8 cellular contexts compared by ENCODE assay signal in the genomic region with DNA sequence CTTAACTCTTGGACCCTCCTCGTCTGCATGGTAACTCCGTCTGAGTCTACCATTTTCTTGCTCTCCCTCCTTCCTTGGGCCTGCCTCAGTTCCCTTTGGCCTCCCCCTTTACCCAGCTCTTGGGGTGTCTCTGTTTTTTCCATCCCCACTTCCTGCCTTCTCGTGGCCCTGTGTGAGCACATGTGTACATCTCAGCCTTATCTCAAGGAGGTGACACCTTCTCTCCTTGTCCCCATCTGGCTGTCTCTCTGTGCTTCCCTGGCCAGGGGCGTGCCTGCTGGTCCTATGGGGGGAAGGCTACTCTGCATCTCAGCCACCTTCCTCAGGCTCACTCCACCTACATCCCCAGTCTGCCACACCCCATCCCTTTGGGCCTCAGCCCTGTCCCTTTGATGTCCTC. TPM values are rescaled to one million over a fixed set of nuclear protein-coding genes. Genes with fewer than 3 reads are reported as not detected.
A peak's percentile ranks its signal among the peaks of the same experiment; 100 is the strongest.
DNase-seq lines count a peak whose midpoint lies in the region; ATAC-seq and TF ChIP-seq lines count a peak whose summit lies in the region.

No MANE protein-coding gene starts in this region.

- H3K4me3 ChIP-seq in HUES6 (ENCODE audit: low read depth, low read length) (no peak overlapping the region), gastroesophageal sphincter (peak overlapping the region in 1 of 2 donors; percentile 65)

- no peak for TF ChIP-seq EP300 in gastroesophageal sphincter (IDR thresholded peaks at IDR 0.05)

- ATAC-seq in gastroesophageal sphincter (no peak), GM21390 (IDR thresholded peaks at IDR 0.05; ENCODE audit: unreplicated experiment) (no peak), left lobe of liver (no peak), HG02678 (IDR thresholded peaks at IDR 0.05; ENCODE audit: unreplicated experiment) (no peak)
- peak; percentile 3 for ATAC-seq in stimulated activated effector memory CD8-positive, alpha-beta T cell treated with anti-CD3 and anti-CD28 coated beads, Interleukin-12 subunit alpha, Interleukin-12 subunit beta, amount 100 ng/mL, for 72 hours

- WGBS in gastroesophageal sphincter (ENCODE audit: low coverage in 1 of 2), 2 donors = 57 to 69% methylated on average over 3 to 4 of the region's 4 CpGs

- H3K9ac ChIP-seq in HUES6 (ENCODE audit: low read length) = peak overlapping the region; percentile 89

- no peak for TF ChIP-seq CTCF in gastroesophageal sphincter (IDR thresholded peaks at IDR 0.05)

- H3K27me3 ChIP-seq in HUES6 (ENCODE audit: control insufficient read depth, insufficient read depth, low read length) = peaks cover 9% of the 10 kb centered on the region
- no peaks in the 10 kb centered on the region for H3K27me3 ChIP-seq in gastroesophageal sphincter

- H3K27ac ChIP-seq in HUES6 (ENCODE audit: low read depth, low read length) = peak overlapping the region; percentile 28; the same call in 1 of the 2 replicates
- peak overlapping the region in 3 of 4 donors; percentile 91 to 94 (median 93) for H3K27ac ChIP-seq in gastroesophageal sphincter

- H3K4me3 Mint-ChIP-seq in stimulated activated effector memory CD8-positive, alpha-beta T cell treated with anti-CD3 and anti-CD28 coated beads, Interleukin-12 subunit alpha, Interleukin-12 subunit beta, amount 100 ng/mL, for 72 hours = peak overlapping the region; percentile 87

- H3K36me3 ChIP-seq in HUES6 (ENCODE audit: control insufficient read depth, insufficient read depth, low read length) (no peaks in the 10 kb centered on the region), gastroesophageal sphincter (peaks cover 0 to 7% of the 10 kb centered on the region in 2 donors)

- H3K36me3 Mint-ChIP-seq in stimulated activated effector memory CD8-positive, alpha-beta T cell treated with anti-CD3 and anti-CD28 coated beads, Interleukin-12 subunit alpha, Interleukin-12 subunit beta, amount 100 ng/mL, for 72 hours = peaks cover 4% of the 10 kb centered on the region

- no peaks in the 10 kb centered on the region for H3K9me3 ChIP-seq in HUES6 (ENCODE audit: control insufficient read depth, insufficient read depth, low read depth, low read length)
- H3K9me3 ChIP-seq in gastroesophageal sphincter = no peaks in the 10 kb centered on the region

- DNase-seq in UCSD-AML1 (lab: John Stamatoyannopoulos, UW; ENCODE audit: unreplicated experiment) = peak; percentile 60
- DNase-seq in stimulated activated effector memory CD8-positive, alpha-beta T cell treated with anti-CD3 and anti-CD28 coated beads, Interleukin-12 subunit alpha, Interleukin-12 subunit beta, amount 100 ng/mL, for 72 hours (ENCODE audit: low spot score in 2 of 2) = no peak
- no peak for DNase-seq in left lobe of liver (ENCODE audit: low spot score)
- no peak for DNase-seq in NAMALWA (ENCODE audit: low spot score)

- H3K4me1 Mint-ChIP-seq in stimulated activated effector memory CD8-positive, alpha-beta T cell treated with anti-CD3 and anti-CD28 coated beads, Interleukin-12 subunit alpha, Interleukin-12 subunit beta, amount 100 ng/mL, for 72 hours = peaks cover 33% of the 10 kb centered on the region

- peaks cover 3% of the 10 kb centered on the region for H3K9me3 Mint-ChIP-seq in stimulated activated effector memory CD8-positive, alpha-beta T cell treated with anti-CD3 and anti-CD28 coated beads, Interleukin-12 subunit alpha, Interleukin-12 subunit beta, amount 100 ng/mL, for 72 hours

- H3K4me1 ChIP-seq in HUES6 (ENCODE audit: control insufficient read depth, insufficient read depth, low read length) (peaks cover 9% of the 10 kb centered on the region; the same call in 1 of the 2 replicates), gastroesophageal sphincter (peaks cover 0 to 36% (median 11%) of the 10 kb centered on the region in 3 donors)

- H3K27ac Mint-ChIP-seq in stimulated activated effector memory CD8-positive, alpha-beta T cell treated with anti-CD3 and anti-CD28 coated beads, Interleukin-12 subunit alpha, Interleukin-12 subunit beta, amount 100 ng/mL, for 72 hours = peak overlapping the region; percentile 93

- no peak for TF ChIP-seq POLR2A in gastroesophageal sphincter (IDR thresholded peaks at IDR 0.05)

RNA-seq across cellular contexts. Expression of a gene that starts 6.6 kb away (rescaled TPM):
- total RNA-seq in gastroesophageal sphincter (10 to 100 TPM in 1 of 4 donors, 1 to 10 TPM in 3; 5.1 to 14.6 (median 6.2) TPM), left lobe of liver (0.58 TPM)

RNA-seq across cellular contexts. Expression of a gene that starts 9.1 kb away (rescaled TPM):
- total RNA-seq in gastroesophageal sphincter (10 to 100 TPM; 39.2 to 48.7 (median 42.0) TPM), left lobe of liver (6.2 TPM)

RNA-seq across cellular contexts. Expression of a gene that starts 20.4 kb away (rescaled TPM):
- total RNA-seq in gastroesophageal sphincter (10 to 100 TPM in 3 of 4 donors, 1 to 10 TPM in 1; 10.0 to 23.5 (median 11.9) TPM), left lobe of liver (3.6 TPM)

RNA-seq across cellular contexts. Expression of a gene that starts 45.9 kb away (rescaled TPM):
- total RNA-seq in gastroesophageal sphincter (10 to 100 TPM; 23.7 to 51.5 (median 40.0) TPM), left lobe of liver (51.3 TPM)

RNA-seq across cellular contexts. Expression of a gene that starts 54.6 kb away (rescaled TPM):
- total RNA-seq in gastroesophageal sphincter = 10 to 100 TPM in 2 of 4 donors, 1 to 10 TPM in 2; 5.5 to 12.9 (median 10.1) TPM
- 8.2 TPM for total RNA-seq in left lobe of liver
